In genomic region chr12:131896811-131897270, GRCh38 we compare ENCODE assay signal across 8 cellular contexts. TPM values are rescaled to one million over a fixed set of nuclear protein-coding genes. Genes with fewer than 3 reads are reported as not detected.
A peak's percentile ranks its signal among the peaks of the same experiment; 100 is the strongest.
DNase-seq lines count a peak whose midpoint lies in the region; TF ChIP-seq lines count a peak whose summit lies in the region.

No MANE protein-coding gene starts in this region.

- H3K27me3 Mint-ChIP-seq in CD8-positive, alpha-beta memory T cell = peaks cover 0 to 2% of the 10 kb centered on the region in 2 donors
- H3K27me3 Mint-ChIP-seq in osteocyte (ENCODE audit: unreplicated experiment) = no peaks in the 10 kb centered on the region

- TF ChIP-seq CTCF in fibroblast of mammary gland (conservative IDR thresholded peaks at IDR 0.05; ENCODE audit: control insufficient read depth, insufficient read depth, low read depth, low read length) (no peak), osteocyte (IDR thresholded peaks at IDR 0.05) (no peak)

- peaks cover 16% of the 10 kb centered on the region for H3K4me1 ChIP-seq in CD8-positive, alpha-beta memory T cell (ENCODE audit: insufficient read depth, low read length)

- DNase-seq in CD8-positive, alpha-beta memory T cell = no peak
- DNase-seq in SHP77 (lab: John Stamatoyannopoulos, UW) (peak; percentile 36 to 64), fibroblast of mammary gland (ENCODE audit: low read depth) (no peak), osteocyte (ENCODE audit: extremely low spot score, unreplicated experiment) (no peak), NCI-H524 treated with DMSO at 0.1 percent for 48 hours (lab: John Stamatoyannopoulos, UW) (no peak), NCI-H69 (lab: John Stamatoyannopoulos, UW) (no peak), SIG-M5 treated with dmso at 0.1 percent for 504 hours (lab: John Stamatoyannopoulos, UW; ENCODE audit: unreplicated experiment) (no peak), amniotic stem cell (lab: John Stamatoyannopoulos, UW) (no peak)

- peaks cover 0 to 9% (median 1%) of the 10 kb centered on the region in 3 donors for H3K36me3 Mint-ChIP-seq in CD8-positive, alpha-beta memory T cell
- no peaks in the 10 kb centered on the region for H3K36me3 Mint-ChIP-seq in osteocyte (ENCODE audit: unreplicated experiment)

- H3K4me1 Mint-ChIP-seq in CD8-positive, alpha-beta memory T cell = peaks cover 9 to 37% (median 17%) of the 10 kb centered on the region in 3 donors
- H3K4me1 Mint-ChIP-seq in osteocyte (ENCODE audit: unreplicated experiment) = peaks cover 22% of the 10 kb centered on the region

- H3K36me3 ChIP-seq in CD8-positive, alpha-beta memory T cell (ENCODE audit: insufficient read depth, low read length) = no peaks in the 10 kb centered on the region

- peak overlapping the region; percentile 34 to 91 (median 89) for H3K4me3 Mint-ChIP-seq in CD8-positive, alpha-beta memory T cell
- H3K4me3 Mint-ChIP-seq in osteocyte (ENCODE audit: unreplicated experiment) = peak overlapping the region; percentile 81

- H3K4me3 ChIP-seq in CD8-positive, alpha-beta memory T cell (ENCODE audit: low read length) = peak overlapping the region; percentile 70
- peak overlapping the region; percentile 55 for H3K4me3 ChIP-seq in fibroblast of mammary gland (ENCODE audit: control insufficient read depth, low read depth, low read length)

- H3K9me3 Mint-ChIP-seq in CD8-positive, alpha-beta memory T cell = no peaks in the 10 kb centered on the region
- no peaks in the 10 kb centered on the region for H3K9me3 Mint-ChIP-seq in osteocyte (ENCODE audit: unreplicated experiment)

- no peaks in the 10 kb centered on the region for H3K27me3 ChIP-seq in CD8-positive, alpha-beta memory T cell (ENCODE audit: insufficient read depth, low read length, poor library complexity, severe bottlenecking)

- H3K9me3 ChIP-seq in CD8-positive, alpha-beta memory T cell (ENCODE audit: low read length) = no peaks in the 10 kb centered on the region

- POLR2A ChIA-PET in CD8-positive, alpha-beta memory T cell (lab: Charles Lee) = interaction anchor here (1.0 kb wide), 1 partner anchor 53 kb away, joined by 4 read pairs; the partner anchor contains the start of gene EP400

- CTCF ChIA-PET in CD8-positive, alpha-beta memory T cell (lab: Charles Lee) = no interaction called here

- peak overlapping the region; percentile 59 for H3K27ac ChIP-seq in CD8-positive, alpha-beta memory T cell (ENCODE audit: low read depth, low read length)

- peak overlapping the region in 3 of 8 donors; percentile 36 to 56 (median 43) for H3K27ac Mint-ChIP-seq in CD8-positive, alpha-beta memory T cell
- peak overlapping the region; percentile 80 for H3K27ac Mint-ChIP-seq in osteocyte (ENCODE audit: unreplicated experiment)

RNA-seq across cellular contexts. Expression of gene ULK1, which starts 2.4 kb away (rescaled TPM):
- total RNA-seq in CD8-positive, alpha-beta memory T cell = 10 to 100 TPM; 18.7 to 22.8 TPM
- polyA plus RNA-seq in CD8-positive, alpha-beta memory T cell = 0.98 TPM
- 69.6 and 74.7 TPM in 2 replicates for total RNA-seq in osteocyte

RNA-seq across cellular contexts. Expression of gene PUS1, which starts 32.2 kb away (rescaled TPM):
- 100 to 1,000 TPM; 101 to 107 TPM for total RNA-seq in CD8-positive, alpha-beta memory T cell
- polyA plus RNA-seq in CD8-positive, alpha-beta memory T cell = 25.0 TPM
- total RNA-seq in osteocyte = 18.8 and 19.5 TPM in 2 replicates

RNA-seq across cellular contexts. Expression of gene EP400, which starts 52.9 kb away (rescaled TPM):
- total RNA-seq in CD8-positive, alpha-beta memory T cell = 10 to 100 TPM; 47.9 to 48.8 TPM
- polyA plus RNA-seq in CD8-positive, alpha-beta memory T cell = 4.3 TPM
- 51.3 and 51.8 TPM in 2 replicates for total RNA-seq in osteocyte

Comparison
In these comparisons a context has a peak if more than half of its experiments do, and no peak if none do; other contexts are left out.
1. DNase-seq: peak in SHP77 (2 of 2); none in CD8-positive, alpha-beta memory T cell (0 of 5), fibroblast of mammary gland (single experiment), osteocyte (single experiment), NCI-H524 treated with DMSO at 0.1 percent for 48 hours (single experiment), NCI-H69 (single experiment), SIG-M5 treated with dmso at 0.1 percent for 504 hours (single experiment) and amniotic stem cell (single experiment).